In genomic region chr5:171388816-171389168, GRCh38 we compare ENCODE assay signal across 8 cellular contexts. TPM values are rescaled to one million over a fixed set of nuclear protein-coding genes. Genes with fewer than 3 reads are reported as not detected.
DNase-seq lines count a peak whose midpoint lies in the region; ATAC-seq and TF ChIP-seq lines count a peak whose summit lies in the region.

No MANE protein-coding gene starts in this region.

- 4% methylated on average over 14 of the region's 14 CpGs for WGBS in urinary bladder

- in situ Hi-C loops in astrocyte of the spinal cord (cut with HindIII; ENCODE audit: low sequenced_read_pairs), result no loop called here

- no peak for ATAC-seq in GM21723 (IDR thresholded peaks at IDR 0.05; ENCODE audit: unreplicated experiment)

- CTCF ChIA-PET in AG04449 (lab: Yijun Ruan, JAX), result interaction anchor here (1.1 kb wide), 1 partner anchor 16 kb away, joined by 3 read pairs; no protein-coding TSS in a partner anchor

- H3K4me1 ChIP-seq in mucosa of rectum (ENCODE audit: control insufficient read depth in 2 of 2, insufficient read depth in 2 of 2, low read length in 2 of 2) (peaks cover 21 to 31% of the 10 kb centered on the region in 2 donors), urinary bladder (ENCODE audit: insufficient read depth) (peaks cover 3% of the 10 kb centered on the region)

- H3K4me3 ChIP-seq in AG04449 (ENCODE audit: low read depth, low read length), result peak overlapping the region; percentile 96
- H3K4me3 ChIP-seq in astrocyte of the spinal cord (ENCODE audit: low read depth, low read length), result peak overlapping the region; percentile 93
- H3K4me3 ChIP-seq in mucosa of rectum (ENCODE audit: low read length in 2 of 2), result peak overlapping the region; percentile 90 to 99
- H3K4me3 ChIP-seq in urinary bladder (ENCODE audit: low read depth, low read length), result peak overlapping the region; percentile 78

- peak overlapping the region; percentile 52 to 83 for H3K9ac ChIP-seq in mucosa of rectum (ENCODE audit: low read depth in 1 of 2, low read length in 2 of 2)

- peaks cover 22 to 36% of the 10 kb centered on the region in 2 donors for H3K36me3 ChIP-seq in mucosa of rectum (ENCODE audit: control insufficient read depth in 2 of 2, insufficient read depth in 2 of 2, low read length in 2 of 2)
- H3K36me3 ChIP-seq in urinary bladder (ENCODE audit: insufficient read depth), result no peaks in the 10 kb centered on the region

- no peak for TF ChIP-seq CTCF in AG04449 (IDR thresholded peaks at IDR 0.05; ENCODE audit: insufficient read depth, low read length, missing control alignments)
- no peak for TF ChIP-seq CTCF in astrocyte of the spinal cord (IDR thresholded peaks at IDR 0.05; ENCODE audit: low read depth, low read length)

- no peak overlapping the region for H3K27ac ChIP-seq in mucosa of rectum (ENCODE audit: low read depth in 2 of 2, low read length in 2 of 2)
- no peak overlapping the region for H3K27ac ChIP-seq in urinary bladder (ENCODE audit: low read depth)

- no peaks in the 10 kb centered on the region for H3K27me3 ChIP-seq in mucosa of rectum (ENCODE audit: control insufficient read depth in 2 of 2, insufficient read depth in 2 of 2, low read length in 2 of 2)

- H3K9me3 ChIP-seq in mucosa of rectum (ENCODE audit: control insufficient read depth in 2 of 2, low read length in 2 of 2), result no peaks in the 10 kb centered on the region

- POLR2A ChIA-PET in AG04449 (lab: Yijun Ruan, JAX), result interaction anchor here (0.5 to 2.2 kb wide), 6 partner anchors 21 to 873 kb away, joined by 3 to 6 read pairs (median 6); partner anchors contain the start of gene FBXW11

- DNase-seq in AG04449 (ENCODE audit: low read depth, low spot score) (no peak), HT1080 (ENCODE audit: low read depth) (peak; percentile 38), astrocyte of the spinal cord (ENCODE audit: low read depth, low spot score) (no peak), OCI-M1 (lab: John Stamatoyannopoulos, UW) (no peak), H4 (ENCODE audit: low spot score) (no peak)

RNA-seq across cellular contexts. Expression of gene NPM1, which starts 1.1 kb away (rescaled TPM):
- total RNA-seq in HT1080 (2014; rRNA removed; shearing (Covaris generic)), result 2,907 and 3,968 TPM in 2 replicates
- 2,424 and 5,705 TPM in 2 replicates for polyA plus RNA-seq in HT1080 (2015; cell fraction: cytosol; rRNA removed)
- 1,775 and 5,716 TPM in 2 replicates for polyA plus RNA-seq in HT1080 (2015; cell fraction: nucleus; rRNA removed)
- 1,536 TPM for total RNA-seq in urinary bladder
- 1,626 TPM for polyA plus RNA-seq in urinary bladder
- 2,050 and 2,786 TPM in 2 replicates for total RNA-seq in H4 (2014; rRNA removed; shearing (Covaris generic))

RNA-seq across cellular contexts. Expression of gene FGF18, which starts 30.7 kb away (rescaled TPM):
- 0.06 TPM in 1 of 2 replicates, not detected in the other for total RNA-seq in HT1080 (2014; rRNA removed; shearing (Covaris generic))
- polyA plus RNA-seq in HT1080 (2015; cell fraction: cytosol; rRNA removed), result not detected in 2 replicates
- polyA plus RNA-seq in HT1080 (2015; cell fraction: nucleus; rRNA removed), result 0.11 TPM in 1 of 2 replicates, not detected in the other
- total RNA-seq in urinary bladder, result 1.0 TPM
- polyA plus RNA-seq in urinary bladder, result 1.4 TPM
- total RNA-seq in H4 (2014; rRNA removed; shearing (Covaris generic)), result not detected in 2 replicates
